In genomic region chr15:88878720-88879184, GRCh38 we compare ENCODE assay signal across 8 cellular contexts. TPM values are rescaled to one million over a fixed set of nuclear protein-coding genes. Genes with fewer than 3 reads are reported as not detected.
DNase-seq lines count a peak whose midpoint lies in the region; ATAC-seq and TF ChIP-seq lines count a peak whose summit lies in the region.

No MANE protein-coding gene starts in this region.

- no peak overlapping the region for H3K4me3 ChIP-seq in SK-N-SH (ENCODE audit: low read depth in 2 of 2, low read length in 1 of 2)
- no peak overlapping the region for H3K4me3 ChIP-seq in mammary epithelial cell (replicated peaks in 1 of 3; ENCODE audit: insufficient read depth in 1 of 3, low read depth in 2 of 3, low read length in 3 of 3)
- no peak overlapping the region for H3K4me3 ChIP-seq in right lobe of liver

- DNase-seq in ACHN (peak; percentile 48), GM10248 (ENCODE audit: extremely low spot score) (peak; percentile 77), HuH-7 (ENCODE audit: low spot score) (peak; percentile 95), SK-N-SH (peak; percentile 85), mammary epithelial cell (no peak), right lobe of liver (no peak), C1 segment of cervical spinal cord (lab: John Stamatoyannopoulos, UW) (no peak), cerebellum (ENCODE audit: low spot score) (no peak)

- H3K9ac ChIP-seq in SK-N-SH: no peak overlapping the region
- H3K9ac ChIP-seq in mammary epithelial cell (ENCODE audit: insufficient read depth, low read length): no peak overlapping the region

- H3K4me2 ChIP-seq in SK-N-SH (no peak overlapping the region), mammary epithelial cell (ENCODE audit: insufficient read depth, low read depth, low read length) (no peak overlapping the region)

- H3K9me3 ChIP-seq in SK-N-SH (no peaks in the 10 kb centered on the region), mammary epithelial cell (replicated peaks; ENCODE audit: insufficient read depth, low read length) (no peaks in the 10 kb centered on the region), right lobe of liver (no peaks in the 10 kb centered on the region)

- no peak overlapping the region for H3K27ac ChIP-seq in SK-N-SH (ENCODE audit: low read depth in 2 of 2, low read length in 1 of 2)
- H3K27ac ChIP-seq in mammary epithelial cell (ENCODE audit: insufficient read depth, low read depth, low read length): no peak overlapping the region
- no peak overlapping the region for H3K27ac ChIP-seq in right lobe of liver

- H3F3A ChIP-seq in SK-N-SH (replicated peaks; ENCODE audit: insufficient read depth): no peaks in the 10 kb centered on the region

- H3K27me3 ChIP-seq in SK-N-SH (ENCODE audit: insufficient read depth) (no peaks in the 10 kb centered on the region; the same call in 1 of the 2 replicates), mammary epithelial cell (ENCODE audit: insufficient read depth, low read length) (no peaks in the 10 kb centered on the region), right lobe of liver (no peaks in the 10 kb centered on the region)

- WGBS in SK-N-SH (ENCODE audit: low lambda C conversion rate): 75% methylated on average over 5 of the region's 18 CpGs
- 91% methylated on average over 7 of the region's 18 CpGs for WGBS in mammary epithelial cell (ENCODE audit: low coverage, missing lambda C conversion rate)
- 44% methylated on average over 5 of the region's 18 CpGs for WGBS in right lobe of liver (ENCODE audit: insufficient coverage, low coverage, low lambda C conversion rate, missing lambda C conversion rate)

- H4K20me1 ChIP-seq in SK-N-SH (ENCODE audit: insufficient read depth) (no peaks in the 10 kb centered on the region), mammary epithelial cell (ENCODE audit: insufficient read depth, low read length) (no peaks in the 10 kb centered on the region)

- peak; percentile 66 for TF ChIP-seq RAD21 in SK-N-SH (IDR thresholded peaks at IDR 0.05; ENCODE audit: low read length)

- TF ChIP-seq CTCF in GM10248 (IDR thresholded peaks at IDR 0.05; ENCODE audit: control extremely low read depth, extremely low read depth, low read depth, missing control alignments) (peak; percentile 61), SK-N-SH (IDR thresholded peaks at IDR 0.05) (peak; percentile 73), mammary epithelial cell (conservative IDR thresholded peaks at IDR 0.05 in 1 of 2, IDR thresholded peaks at IDR 0.05 in 1 of 2; ENCODE audit: extremely low read depth in 1 of 2, insufficient read depth in 1 of 2, low read depth in 1 of 2, low read length in 2 of 2) (peak; percentile 80 to 92), right lobe of liver (IDR thresholded peaks at IDR 0.05) (peak; percentile 31 to 59 (median 52))

- no peak for TF ChIP-seq EP300 in SK-N-SH (IDR thresholded peaks at IDR 0.05; ENCODE audit: borderline replicate concordance in 1 of 2, low read depth in 1 of 2, low read length in 1 of 2)

- H2AFZ ChIP-seq in SK-N-SH (ENCODE audit: low read depth) (no peak overlapping the region), mammary epithelial cell (ENCODE audit: low read depth, low read length) (no peak overlapping the region)

- POLR2A ChIA-PET in GM10248 (lab: Yijun Ruan, JAX): no interaction called here
- POLR2A ChIA-PET in SK-N-SH (lab: Yijun Ruan, JAX): no interaction called here

- in situ Hi-C loops in ACHN (cut with HindIII; ENCODE audit: low pct_ligation_motif_present, low pct_unique_long_range_greater_than_20kb, low sequenced_read_pairs): no loop called here
- in situ Hi-C loops in mammary epithelial cell (cut with MboI; ENCODE audit: low sequenced_read_pairs in 2 of 2): no loop called here

- H3K4me1 ChIP-seq in SK-N-SH (ENCODE audit: control insufficient read depth in 1 of 2, insufficient read depth in 2 of 2, low read depth in 1 of 2, low read length in 1 of 2): no peaks in the 10 kb centered on the region
- peaks cover 3% of the 10 kb centered on the region for H3K4me1 ChIP-seq in mammary epithelial cell (ENCODE audit: insufficient read depth, low read length)
- no peaks in the 10 kb centered on the region for H3K4me1 ChIP-seq in right lobe of liver

- intact Hi-C loops in mammary epithelial cell (cut with micrococcal nuclease): loop anchor here (1.0 kb wide), 1 partner anchor 221 kb away; no protein-coding TSS in a partner anchor
- intact Hi-C loops in right lobe of liver (cut with DNase I): no loop called here

- H3K36me3 ChIP-seq in SK-N-SH (replicated peaks in 1 of 2; ENCODE audit: control insufficient read depth in 1 of 2, insufficient read depth in 2 of 2, low read length in 1 of 2) (no peaks in the 10 kb centered on the region), mammary epithelial cell (ENCODE audit: insufficient read depth, low read length) (no peaks in the 10 kb centered on the region), right lobe of liver (no peaks in the 10 kb centered on the region)

- H3K79me2 ChIP-seq in SK-N-SH (ENCODE audit: insufficient read depth) (no peaks in the 10 kb centered on the region), mammary epithelial cell (ENCODE audit: insufficient read depth, low read length) (no peaks in the 10 kb centered on the region)

- TF ChIP-seq POLR2A in right lobe of liver (IDR thresholded peaks at IDR 0.05): no peak

- BruUV-seq in mammary epithelial cell (replicated peaks; lab: Mats Ljungman, UMichigan): no TSS peak

- no peaks in the 10 kb centered on the region for H3K9me2 ChIP-seq in SK-N-SH

- dilution Hi-C loops in mammary epithelial cell (cut with HindIII; ENCODE audit: low sequenced_read_pairs): loop anchor here (10.0 kb wide), 1 partner anchor 224 kb away; no protein-coding TSS in a partner anchor

- peak; percentile 56 to 79 (median 69) for ATAC-seq in right lobe of liver

- CTCF ChIA-PET in GM10248 (lab: Yijun Ruan, JAX) (interaction anchor here (0.8 to 2.3 kb wide), 14 partner anchors 9 to 149 kb away, joined by 3 to 14 read pairs (median 4); no protein-coding TSS in a partner anchor), SK-N-SH (lab: Yijun Ruan, JAX) (interaction anchor here (0.6 to 2.5 kb wide), 24 partner anchors 8 to 394 kb away, joined by 3 to 18 read pairs (median 4); partner anchors contain the start of gene HAPLN3), mammary epithelial cell (lab: Charles Lee; ENCODE audit: low non-redundant PET) (no interaction called here)

TF ChIP-seq in SK-N-SH, 30 proteins besides CTCF, POLR2A, EP300 and RAD21:
- TF ChIP-seq JUND (IDR thresholded peaks at IDR 0.05) (no peak), YY1 (IDR thresholded peaks at IDR 0.05; ENCODE audit: low read depth) (no peak), REST (IDR thresholded peaks at IDR 0.05; ENCODE audit: low read depth, low read length) (no peak), SMC3 (IDR thresholded peaks at IDR 0.05; ENCODE audit: low read depth, low read length) (peak; percentile 48), FOXJ3 (CRISPR knock-in tag; IDR thresholded peaks at IDR 0.05) (no peak), EZH2phosphoT487 (IDR thresholded peaks at IDR 0.05; ENCODE audit: borderline replicate concordance, low read depth) (no peak)

RNA-seq across cellular contexts. Expression of gene HAPLN3, which starts 16.6 kb away (rescaled TPM):
- polyA plus RNA-seq in SK-N-SH (2012; rRNA removed) (8.3 and 9.7 TPM in 2 replicates), mammary epithelial cell (4.4 TPM)
- polyA plus RNA-seq in SK-N-SH (2012; cell fraction: cytosol; rRNA removed): 2.7 and 3.7 TPM in 2 replicates
- polyA plus RNA-seq in SK-N-SH (2012; cell fraction: nucleus; rRNA removed): 28.0 and 34.0 TPM in 2 replicates
- total RNA-seq in mammary epithelial cell (1 to 10 TPM; 1.5 to 3.8 TPM), right lobe of liver (1 to 10 TPM in 1 of 6 experiments, under 1 TPM in 4, not detected in 1; 0.12 to 1.2 (median 0.25) TPM), cerebellum (9.6 TPM)
- not detected for polyA minus RNA-seq in mammary epithelial cell

RNA-seq across cellular contexts. Expression of gene MFGE8, which starts 34.4 kb away (rescaled TPM):
- 210 and 247 TPM in 2 replicates for polyA plus RNA-seq in SK-N-SH (2012; rRNA removed)
- polyA plus RNA-seq in SK-N-SH (2012; cell fraction: cytosol; rRNA removed): 106 and 153 TPM in 2 replicates
- polyA plus RNA-seq in SK-N-SH (2012; cell fraction: nucleus; rRNA removed): 444 and 513 TPM in 2 replicates
- 100 to 1,000 TPM in 1 of 2 donors, 10 to 100 TPM in 1; 81.4 to 145 TPM for total RNA-seq in mammary epithelial cell
- polyA plus RNA-seq in mammary epithelial cell: 115 TPM
- 109 TPM for polyA minus RNA-seq in mammary epithelial cell
- 10 to 100 TPM in 5 of 6 experiments, 1 to 10 TPM in 1; 9.7 to 20.4 (median 17.6) TPM for total RNA-seq in right lobe of liver
- total RNA-seq in cerebellum: 67.5 TPM

Comparison
In these comparisons a context has a peak if more than half of its experiments do, and no peak if none do; other contexts are left out.
1. DNase-seq: peak in ACHN (single experiment), GM10248 (single experiment), HuH-7 (single experiment) and SK-N-SH (single experiment); none in mammary epithelial cell (single experiment), right lobe of liver (0 of 3), C1 segment of cervical spinal cord (0 of 14) and cerebellum (single experiment).
2. Peak in every context shown above with its lines, with median percentiles within 50 percentile points of each other: CTCF ChIP-seq.